In genomic region chr20:45320948-45321595, GRCh38 we compare ENCODE assay signal across 13 cellular contexts. TPM values are rescaled to one million over a fixed set of nuclear protein-coding genes. Genes with fewer than 3 reads are reported as not detected.
DNase-seq lines count a peak whose midpoint lies in the region; ATAC-seq and TF ChIP-seq lines count a peak whose summit lies in the region.
"Had no signal": no experiment of that assay in that cellular context is flagged by ENCODE, and none has a peak within 500 bp of the region (broad histone marks: within the 10 kb centered on the region; RNA-seq: fewer than 3 reads in every experiment).

No MANE protein-coding gene starts in this region.

- ATAC-seq in GM18498 (IDR thresholded peaks at IDR 0.05; ENCODE audit: unreplicated experiment) (peak; percentile 84), GM21825 (IDR thresholded peaks at IDR 0.05; ENCODE audit: unreplicated experiment) (peak; percentile 66), left colon (peak; percentile 43)

- DNase-seq in RPMI8226 (peak; percentile 84), left colon (no peak), DMS 273 (lab: John Stamatoyannopoulos, UW; ENCODE audit: unreplicated experiment) (no peak), GM10248 (ENCODE audit: extremely low spot score) (no peak)
- no peak for DNase-seq in activated effector memory CD4-positive, alpha-beta T cell treated with Interleukin-2 at 50 U/mL for 16 hours
- no peak for DNase-seq in activated CD4-positive, alpha-beta T cell treated with anti-CD3 and anti-CD28 coated beads for 4 hours
- DNase-seq: activated T-cell treated with anti-CD3 and anti-CD28 coated beads, Interleukin-2, amount 50 U/mL, for 1 hour had no signal

- POLR2A ChIA-PET in GM10248 (lab: Yijun Ruan, JAX) = no interaction called here

- CTCF ChIA-PET in GM10248 (lab: Yijun Ruan, JAX) = interaction anchor here (0.9 to 8.1 kb wide), 12 partner anchors 9 to 449 kb away, joined by 3 to 71 read pairs (median 6); no protein-coding TSS in a partner anchor

- TF ChIP-seq CTCF in GM10248 (IDR thresholded peaks at IDR 0.05; ENCODE audit: control extremely low read depth, extremely low read depth, low read depth, missing control alignments) = no peak

- intact Hi-C loops in left colon (cut with DNase I, micrococcal nuclease) = loop anchor here in 1 of 2 donors (10.0 kb wide), 1 partner anchor 114 kb away; no protein-coding TSS in a partner anchor

RNA-seq across cellular contexts. Expression of gene MATN4, which starts 13.0 kb away (rescaled TPM):
- not detected for total RNA-seq in left colon
- total RNA-seq: pulmonary artery endothelial cell had no signal

RNA-seq across cellular contexts. Expression of gene RBPJL, which starts 14.4 kb away (rescaled TPM):
- total RNA-seq in left colon = not detected
- total RNA-seq: LHCN-M2, PC-9, pulmonary artery endothelial cell had no signal

RNA-seq across cellular contexts. Expression of gene SDC4, which starts 27.2 kb away (rescaled TPM):
- 100 to 1,000 TPM in 1 of 2 donors, 10 to 100 TPM in 1; 85.4 to 144 TPM for total RNA-seq in left colon

RNA-seq across cellular contexts. Expression of gene SYS1, which starts 41.9 kb away (rescaled TPM):
- 10 to 100 TPM; 25.2 to 32.4 TPM for total RNA-seq in left colon

RNA-seq across cellular contexts. Expression of gene TP53TG5, which starts 57.1 kb away (rescaled TPM):
- under 1 TPM; 0.59 to 0.85 TPM for total RNA-seq in left colon
- total RNA-seq: H1, LHCN-M2, PC-9, pulmonary artery endothelial cell had no signal
